17 cellular contexts compared by ENCODE assay signal in genomic region chr7:155754165-155754564, GRCh38. TPM values are rescaled to one million over a fixed set of nuclear protein-coding genes. Genes with fewer than 3 reads are reported as not detected.
DNase-seq lines count a peak whose midpoint lies in the region; ATAC-seq, FAIRE-seq and TF ChIP-seq lines count a peak whose summit lies in the region.
"Had no signal": no experiment of that assay in that cellular context is flagged by ENCODE, and none has a peak within 500 bp of the region (broad histone marks: within the 10 kb centered on the region; RNA-seq: fewer than 3 reads in every experiment).

No MANE protein-coding gene starts in this region.

- ATAC-seq in natural killer cell = peak; percentile 42 to 77 (median 69)
- no peak for ATAC-seq in activated naive CD8-positive, alpha-beta T cell treated with anti-CD3 and anti-CD28 coated beads, Interleukin-2, amount 50 U/mL, for 24 hours

- peaks cover 8% of the 10 kb centered on the region for H3K36me3 ChIP-seq in CD4-positive, alpha-beta memory T cell (ENCODE audit: insufficient read depth, low read length)
- H3K36me3 ChIP-seq in endodermal cell (ENCODE audit: control insufficient read depth, insufficient read depth, low read length) = peaks cover 51% of the 10 kb centered on the region

- peaks cover 44% of the 10 kb centered on the region for H3K4me1 ChIP-seq in CD4-positive, alpha-beta memory T cell (ENCODE audit: insufficient read depth, low read length)
- H3K4me1 ChIP-seq in endodermal cell (ENCODE audit: control insufficient read depth, insufficient read depth, low read length) = peaks cover 15% of the 10 kb centered on the region

- no peak for DNase-seq in CD4-positive, alpha-beta memory T cell
- DNase-seq in GM19239 (ENCODE audit: insufficient read length, low spot score) (no peak), endodermal cell (no peak), natural killer cell (no peak), NCI-H1436 treated with DMSO at 0.1 percent for 48 hours (lab: John Stamatoyannopoulos, UW) (no peak), SKM-1 treated with dmso at 0.1 percent for 144 hours (lab: John Stamatoyannopoulos, UW; ENCODE audit: unreplicated experiment) (no peak), DMS 273 treated with DMSO at 0.1 percent for 48 hours (lab: John Stamatoyannopoulos, UW) (no peak)
- DNase-seq in activated naive CD8-positive, alpha-beta T cell treated with anti-CD3 and anti-CD28 coated beads, Interleukin-2, amount 50 U/mL, for 24 hours = no peak
- DNase-seq: activated CD4-positive, alpha-beta T cell treated with anti-CD3 and anti-CD28 coated beads for 4 hours; PC-9; stimulated activated CD4-positive, alpha-beta T cell treated with anti-CD3 and anti-CD28 coated beads, Interleukin-1b, Interleukin-23, amount 100 ng/mL, for 48 hours had no signal

- intact Hi-C loops in CD4-positive, alpha-beta memory T cell (cut with micrococcal nuclease) = no loop called here
- intact Hi-C loops in natural killer cell (cut with micrococcal nuclease) = no loop called here

- H3K27me3 Mint-ChIP-seq in CD4-positive, alpha-beta memory T cell = no peaks in the 10 kb centered on the region
- no peaks in the 10 kb centered on the region for H3K27me3 Mint-ChIP-seq in endodermal cell (ENCODE audit: insufficient read depth)
- no peaks in the 10 kb centered on the region for H3K27me3 Mint-ChIP-seq in natural killer cell (ENCODE audit: low read depth in 2 of 2)
- H3K27me3 Mint-ChIP-seq in activated naive CD8-positive, alpha-beta T cell treated with anti-CD3 and anti-CD28 coated beads, Interleukin-2, amount 50 U/mL, for 24 hours = no peaks in the 10 kb centered on the region
- H3K27me3 Mint-ChIP-seq: activated naive CD4-positive, alpha-beta T cell treated with anti-CD3 and anti-CD28 coated beads, Interleukin-2, amount 50 U/mL, for 24 hours had no signal

- H3K4me3 ChIP-seq in CD4-positive, alpha-beta memory T cell (ENCODE audit: low read length in 2 of 2) = no peak overlapping the region
- H3K4me3 ChIP-seq in endodermal cell (ENCODE audit: low read length) = no peak overlapping the region
- H3K4me3 ChIP-seq: PC-9 had no signal

- H3K9me3 ChIP-seq in CD4-positive, alpha-beta memory T cell (ENCODE audit: control insufficient read depth in 1 of 2, low read length in 2 of 2) = no peaks in the 10 kb centered on the region
- peaks cover 25% of the 10 kb centered on the region for H3K9me3 ChIP-seq in endodermal cell (ENCODE audit: control insufficient read depth, low read length)

- no peak for TF ChIP-seq CTCF in endodermal cell (conservative IDR thresholded peaks at IDR 0.05)
- no peak for TF ChIP-seq CTCF in natural killer cell (IDR thresholded peaks at IDR 0.05)

- H3K27ac ChIP-seq in CD4-positive, alpha-beta memory T cell (ENCODE audit: low read depth, low read length) = no peak overlapping the region
- no peak overlapping the region for H3K27ac ChIP-seq in endodermal cell (ENCODE audit: low read depth, low read length)
- H3K27ac ChIP-seq: PC-9 had no signal

- peak; percentile 33 for FAIRE-seq in GM19239 (lab: Jason Lieb, UNC)
- FAIRE-seq: colon, HTR-8/SVneo, urothelium cell line had no signal

- no peak overlapping the region for H3K9ac ChIP-seq in endodermal cell (ENCODE audit: extremely low read depth, low read length, poor library complexity, severe bottlenecking)

- peak overlapping the region in 5 of 7 donors; percentile 52 to 75 (median 68) for H3K27ac Mint-ChIP-seq in CD4-positive, alpha-beta memory T cell
- H3K27ac Mint-ChIP-seq in endodermal cell = peak overlapping the region; percentile 50
- H3K27ac Mint-ChIP-seq in natural killer cell = peak overlapping the region; percentile 69 to 81
- no peak overlapping the region for H3K27ac Mint-ChIP-seq in activated naive CD8-positive, alpha-beta T cell treated with anti-CD3 and anti-CD28 coated beads, Interleukin-2, amount 50 U/mL, for 24 hours

- CTCF ChIA-PET in CD4-positive, alpha-beta memory T cell (lab: Charles Lee; ENCODE audit: partially characterized antibody) = interaction anchor here (1.4 to 2.2 kb wide), 2 partner anchors 13 to 155 kb away, joined by 4 to 10 read pairs; no protein-coding TSS in a partner anchor

- POLR2A ChIA-PET in CD4-positive, alpha-beta memory T cell (lab: Charles Lee; ENCODE audit: partially characterized antibody) = no interaction called here

- no peak overlapping the region for H3K4me3 Mint-ChIP-seq in CD4-positive, alpha-beta memory T cell
- H3K4me3 Mint-ChIP-seq in endodermal cell (no peak overlapping the region), natural killer cell (peak overlapping the region; percentile 84)
- H3K4me3 Mint-ChIP-seq in activated naive CD8-positive, alpha-beta T cell treated with anti-CD3 and anti-CD28 coated beads, Interleukin-2, amount 50 U/mL, for 24 hours = no peak overlapping the region
- H3K4me3 Mint-ChIP-seq: activated naive CD4-positive, alpha-beta T cell treated with anti-CD3 and anti-CD28 coated beads, Interleukin-2, amount 50 U/mL, for 24 hours had no signal

- H3K27me3 ChIP-seq in CD4-positive, alpha-beta memory T cell (ENCODE audit: insufficient read depth, low read length) = no peaks in the 10 kb centered on the region
- H3K27me3 ChIP-seq in endodermal cell (ENCODE audit: control insufficient read depth, insufficient read depth, low read length, poor library complexity, severe bottlenecking) = no peaks in the 10 kb centered on the region

- H3K4me1 Mint-ChIP-seq in CD4-positive, alpha-beta memory T cell = peaks cover 54 to 69% (median 60%) of the 10 kb centered on the region in 4 donors
- H3K4me1 Mint-ChIP-seq in endodermal cell (peaks cover 52% of the 10 kb centered on the region), natural killer cell (peaks cover 63 to 71% of the 10 kb centered on the region in 2 donors)
- peaks cover 77% of the 10 kb centered on the region for H3K4me1 Mint-ChIP-seq in activated naive CD8-positive, alpha-beta T cell treated with anti-CD3 and anti-CD28 coated beads, Interleukin-2, amount 50 U/mL, for 24 hours

- H3K9me3 Mint-ChIP-seq in CD4-positive, alpha-beta memory T cell = no peaks in the 10 kb centered on the region
- H3K9me3 Mint-ChIP-seq in endodermal cell (peaks cover 16% of the 10 kb centered on the region), natural killer cell (no peaks in the 10 kb centered on the region)
- no peaks in the 10 kb centered on the region for H3K9me3 Mint-ChIP-seq in activated naive CD8-positive, alpha-beta T cell treated with anti-CD3 and anti-CD28 coated beads, Interleukin-2, amount 50 U/mL, for 24 hours
- H3K9me3 Mint-ChIP-seq: activated naive CD4-positive, alpha-beta T cell treated with anti-CD3 and anti-CD28 coated beads, Interleukin-2, amount 50 U/mL, for 24 hours had no signal

- peaks cover 24 to 55% of the 10 kb centered on the region in 2 donors for H3K36me3 Mint-ChIP-seq in CD4-positive, alpha-beta memory T cell
- H3K36me3 Mint-ChIP-seq in endodermal cell (ENCODE audit: low read depth) = peaks cover 43% of the 10 kb centered on the region
- H3K36me3 Mint-ChIP-seq in natural killer cell = no peaks in the 10 kb centered on the region
- H3K36me3 Mint-ChIP-seq in activated naive CD8-positive, alpha-beta T cell treated with anti-CD3 and anti-CD28 coated beads, Interleukin-2, amount 50 U/mL, for 24 hours (ENCODE audit: low read depth) = peaks cover 36% of the 10 kb centered on the region

RNA-seq across cellular contexts. Expression of gene SHH, which starts 58.1 kb away (rescaled TPM):
- total RNA-seq in CD4-positive, alpha-beta memory T cell = not detected
- under 1 TPM in 1 of 2 donors, not detected in 1; 0.03 TPM for polyA plus RNA-seq in CD4-positive, alpha-beta memory T cell
- total RNA-seq in endodermal cell = 1 to 10 TPM in 1 of 2 donors, under 1 TPM in 1; 0.99 to 1.6 TPM
- 0.93 TPM for polyA plus RNA-seq in endodermal cell (2013, experiment 1 of 2)
- polyA plus RNA-seq in endodermal cell (2013, experiment 2 of 2) = 0.41 TPM
- total RNA-seq in natural killer cell = not detected
- total RNA-seq: fibroblast of villous mesenchyme, LHCN-M2, PC-9 had no signal
